18 cellular contexts compared by ENCODE assay signal in genomic region chr12:118148287-118148686, GRCh38. TPM values are rescaled to one million over a fixed set of nuclear protein-coding genes. Genes with fewer than 3 reads are reported as not detected.
A peak's percentile ranks its signal among the peaks of the same experiment; 100 is the strongest.
DNase-seq lines count a peak whose midpoint lies in the region; ATAC-seq and TF ChIP-seq lines count a peak whose summit lies in the region.
"Had no signal": no experiment of that assay in that cellular context is flagged by ENCODE, and none has a peak within 500 bp of the region (broad histone marks: within the 10 kb centered on the region; RNA-seq: fewer than 3 reads in every experiment).

No MANE protein-coding gene starts in this region.

- H3K27ac ChIP-seq in left ventricle myocardium inferior (replicated peaks) (peak overlapping the region; percentile 73), psoas muscle (peak overlapping the region; percentile 46), uterus (no peak overlapping the region)

- no peak for TF ChIP-seq CTCF in WTC11 (IDR thresholded peaks at IDR 0.05)
- no peak for TF ChIP-seq CTCF in left ventricle myocardium inferior (IDR thresholded peaks at IDR 0.05; ENCODE audit: borderline replicate concordance)
- TF ChIP-seq CTCF in psoas muscle (IDR thresholded peaks at IDR 0.05) = no peak
- no peak for TF ChIP-seq CTCF in uterus (IDR thresholded peaks at IDR 0.05)

- H3K36me3 Mint-ChIP-seq in activated naive CD8-positive, alpha-beta T cell treated with anti-CD3 and anti-CD28 coated beads for 36 hours = peaks cover 30% of the 10 kb centered on the region
- peaks cover 40% of the 10 kb centered on the region for H3K36me3 Mint-ChIP-seq in activated naive CD8-positive, alpha-beta T cell treated with anti-CD3 and anti-CD28 coated beads, Interleukin-2, amount 50 U/mL, for 24 hours (ENCODE audit: low read depth)
- peaks cover 39% of the 10 kb centered on the region for H3K36me3 Mint-ChIP-seq in WTC11

- H3K27me3 Mint-ChIP-seq in activated naive CD8-positive, alpha-beta T cell treated with anti-CD3 and anti-CD28 coated beads for 36 hours = no peaks in the 10 kb centered on the region
- no peaks in the 10 kb centered on the region for H3K27me3 Mint-ChIP-seq in activated naive CD8-positive, alpha-beta T cell treated with anti-CD3 and anti-CD28 coated beads, Interleukin-2, amount 50 U/mL, for 24 hours
- H3K27me3 Mint-ChIP-seq in WTC11 (ENCODE audit: low read depth) = no peaks in the 10 kb centered on the region; the same call in 1 of the 2 replicates
- H3K27me3 Mint-ChIP-seq: IgD-negative memory B cell had no signal

- 61 to 75% (median 62%) methylated on average over 5 of the region's 5 CpGs for WGBS in psoas muscle, 3 donors

- H3K4me3 ChIP-seq in left ventricle myocardium inferior (no peak overlapping the region), psoas muscle (no peak overlapping the region), uterus (no peak overlapping the region)

- H3K4me1 Mint-ChIP-seq in activated naive CD8-positive, alpha-beta T cell treated with anti-CD3 and anti-CD28 coated beads for 36 hours = peaks cover 3% of the 10 kb centered on the region
- H3K4me1 Mint-ChIP-seq in activated naive CD8-positive, alpha-beta T cell treated with anti-CD3 and anti-CD28 coated beads, Interleukin-2, amount 50 U/mL, for 24 hours = peaks cover 2% of the 10 kb centered on the region
- H3K4me1 Mint-ChIP-seq in WTC11 = no peaks in the 10 kb centered on the region

- POLR2A ChIA-PET in WTC11 (lab: Charles Lee) = no interaction called here

- CTCF ChIA-PET in WTC11 (lab: Charles Lee) = no interaction called here

- intact Hi-C loops in left ventricle myocardium inferior (cut with micrococcal nuclease) (no loop called here), psoas muscle (cut with DNase I) (loop anchor here in 1 of 2 donors (10.0 kb wide), 1 partner anchor 273 kb away; no protein-coding TSS in a partner anchor), uterus (cut with DNase I; ENCODE audit: low total_unique reads) (no loop called here)

- ATAC-seq in activated naive CD8-positive, alpha-beta T cell treated with anti-CD3 and anti-CD28 coated beads, Interleukin-2, amount 50 U/mL, for 24 hours = no peak
- no peak for ATAC-seq in WTC11
- ATAC-seq in psoas muscle = peak in 1 of 4 donors; percentile 19
- ATAC-seq in SK-N-SH treated with all-trans-retinoic acid at 6 μM for 48 hours = no peak
- ATAC-seq in GM21723 (IDR thresholded peaks at IDR 0.05; ENCODE audit: unreplicated experiment) = no peak

- no peak overlapping the region for H3K4me3 Mint-ChIP-seq in activated naive CD8-positive, alpha-beta T cell treated with anti-CD3 and anti-CD28 coated beads for 36 hours
- H3K4me3 Mint-ChIP-seq in activated naive CD8-positive, alpha-beta T cell treated with anti-CD3 and anti-CD28 coated beads, Interleukin-2, amount 50 U/mL, for 24 hours = no peak overlapping the region
- H3K4me3 Mint-ChIP-seq in WTC11 = no peak overlapping the region

- H3K27me3 ChIP-seq in left ventricle myocardium inferior (ENCODE audit: low read depth) = no peaks in the 10 kb centered on the region
- no peaks in the 10 kb centered on the region for H3K27me3 ChIP-seq in psoas muscle (ENCODE audit: insufficient read depth in 3 of 3, low read length in 2 of 3)
- H3K27me3 ChIP-seq in uterus = no peaks in the 10 kb centered on the region

- H3K36me3 ChIP-seq in left ventricle myocardium inferior = peaks cover 65% of the 10 kb centered on the region
- peaks cover 3 to 87% of the 10 kb centered on the region in 2 donors for H3K36me3 ChIP-seq in psoas muscle (ENCODE audit: insufficient read depth in 1 of 2, low read depth in 1 of 2)
- no peaks in the 10 kb centered on the region for H3K36me3 ChIP-seq in uterus

- peaks cover 49% of the 10 kb centered on the region for H3K4me1 ChIP-seq in left ventricle myocardium inferior
- H3K4me1 ChIP-seq in psoas muscle = no peaks in the 10 kb centered on the region
- H3K4me1 ChIP-seq in uterus = no peaks in the 10 kb centered on the region

- H3K9me3 Mint-ChIP-seq in activated naive CD8-positive, alpha-beta T cell treated with anti-CD3 and anti-CD28 coated beads for 36 hours = no peaks in the 10 kb centered on the region
- no peaks in the 10 kb centered on the region for H3K9me3 Mint-ChIP-seq in activated naive CD8-positive, alpha-beta T cell treated with anti-CD3 and anti-CD28 coated beads, Interleukin-2, amount 50 U/mL, for 24 hours
- no peaks in the 10 kb centered on the region for H3K9me3 Mint-ChIP-seq in WTC11
- H3K9me3 Mint-ChIP-seq: IgD-negative memory B cell had no signal

- H3K9me3 ChIP-seq in left ventricle myocardium inferior (replicated peaks) (no peaks in the 10 kb centered on the region), psoas muscle (no peaks in the 10 kb centered on the region), uterus (no peaks in the 10 kb centered on the region)

- TF ChIP-seq POLR2A in uterus (IDR thresholded peaks at IDR 0.05) = no peak

- H3K27ac Mint-ChIP-seq in activated naive CD8-positive, alpha-beta T cell treated with anti-CD3 and anti-CD28 coated beads for 36 hours = peak overlapping the region; percentile 20
- no peak overlapping the region for H3K27ac Mint-ChIP-seq in activated naive CD8-positive, alpha-beta T cell treated with anti-CD3 and anti-CD28 coated beads, Interleukin-2, amount 50 U/mL, for 24 hours
- peak overlapping the region; percentile 29; the same call in 1 of the 2 replicates for H3K27ac Mint-ChIP-seq in WTC11

- no peak for DNase-seq in activated naive CD8-positive, alpha-beta T cell treated with anti-CD3 and anti-CD28 coated beads for 36 hours
- DNase-seq in activated naive CD8-positive, alpha-beta T cell treated with anti-CD3 and anti-CD28 coated beads, Interleukin-2, amount 50 U/mL, for 24 hours = no peak
- DNase-seq in WTC11 (ENCODE audit: low spot score) (no peak), left ventricle myocardium inferior (no peak), psoas muscle (no peak), uterus (no peak)
- DNase-seq: C1 segment of cervical spinal cord, DMS153, EL, H7, NCI-H1105, NCI-H1694, NCI-H2107, NCI-H2227 treated with DMSO at 0.1 percent for 48 hours, NCI-H524 had no signal

TF ChIP-seq in WTC11, 78 proteins besides CTCF, POLR2A, EP300 and RAD21:
- no peak for TF ChIP-seq E2F4 (CRISPR knock-in tag; IDR thresholded peaks at IDR 0.05; ENCODE audit: borderline replicate concordance, low read depth)
- no peak for TF ChIP-seq NR2C2 (CRISPR knock-in tag; IDR thresholded peaks at IDR 0.05)

TF ChIP-seq in SK-N-SH treated with all-trans-retinoic acid at 6 μM for 48 hours, 23 proteins besides CTCF, POLR2A, EP300 and RAD21:
- TF ChIP-seq PATZ1 (CRISPR knock-in tag; IDR thresholded peaks at IDR 0.05; ENCODE audit: borderline replicate concordance) (no peak), ZC3H10 (CRISPR knock-in tag; IDR thresholded peaks at IDR 0.05) (no peak), RARB (CRISPR knock-in tag; IDR thresholded peaks at IDR 0.05) (no peak)

RNA-seq across cellular contexts. Expression of gene PEBP1, which starts 12.4 kb away (rescaled TPM):
- total RNA-seq in activated naive CD8-positive, alpha-beta T cell treated with anti-CD3 and anti-CD28 coated beads for 36 hours = 100 to 1,000 TPM; 147 to 149 TPM
- 347 to 366 TPM (median 363 TPM) in 3 replicates for total RNA-seq in WTC11 (2021)
- 461 TPM for total RNA-seq in left ventricle myocardium inferior
- total RNA-seq in psoas muscle = 100 to 1,000 TPM; 211 to 326 (median 249) TPM
- 100 to 1,000 TPM; 144 to 287 (median 258) TPM for polyA plus RNA-seq in psoas muscle
- total RNA-seq in uterus = 100 to 1,000 TPM in 3 of 4 donors, 10 to 100 TPM in 1; 98.1 to 182 (median 136) TPM

RNA-seq across cellular contexts. Expression of gene VSIG10, which starts 44.5 kb away (rescaled TPM):
- 1 to 10 TPM; 5.9 TPM for total RNA-seq in activated naive CD8-positive, alpha-beta T cell treated with anti-CD3 and anti-CD28 coated beads for 36 hours
- total RNA-seq in WTC11 (2021) = 69.7 to 82.5 TPM (median 74.4 TPM) in 3 replicates
- 12.1 TPM for total RNA-seq in left ventricle myocardium inferior
- total RNA-seq in psoas muscle = 10 to 100 TPM in 2 of 4 donors, 1 to 10 TPM in 2; 7.3 to 13.9 (median 10.8) TPM
- polyA plus RNA-seq in psoas muscle = 10 to 100 TPM in 2 of 3 donors, 1 to 10 TPM in 1; 4.8 to 12.8 (median 10.7) TPM
- total RNA-seq in uterus = 10 to 100 TPM; 27.6 to 59.9 (median 39.4) TPM

Comparison
In these comparisons a context has a peak if more than half of its experiments do, and no peak if none do; other contexts are left out.
1. H3K27ac ChIP-seq: peak in left ventricle myocardium inferior (single experiment) and psoas muscle (single experiment); none in uterus (0 of 2).